In the genomic region with DNA sequence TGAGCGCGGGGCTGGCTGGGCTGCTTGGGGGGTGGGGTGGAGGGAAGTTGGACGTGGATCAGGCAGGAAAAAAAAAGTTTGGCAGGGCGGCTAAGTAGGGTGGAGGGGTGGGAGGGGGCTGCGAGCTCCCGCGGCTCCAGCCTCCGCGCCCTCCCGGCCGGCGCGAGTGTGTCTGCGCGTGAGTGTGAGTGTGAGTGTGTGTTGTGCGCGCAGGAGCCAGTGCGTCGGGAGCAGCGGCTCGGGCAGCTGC, we compare ENCODE assay signal across 7 cellular contexts. TPM values are rescaled to one million over a fixed set of nuclear protein-coding genes. Genes with fewer than 3 reads are reported as not detected.
DNase-seq lines count a peak whose midpoint lies in the region; ATAC-seq, FAIRE-seq and TF ChIP-seq lines count a peak whose summit lies in the region.

No MANE protein-coding gene starts in this region.

- no peaks in the 10 kb centered on the region for H3K27me3 ChIP-seq in ascending aorta
- H3K27me3 ChIP-seq in testis, result no peaks in the 10 kb centered on the region

- TF ChIP-seq EP300 in Ishikawa (IDR thresholded peaks at IDR 0.05; ENCODE audit: borderline replicate concordance), result no peak

- H3K36me3 ChIP-seq in ascending aorta (no peaks in the 10 kb centered on the region), kidney (ENCODE audit: control insufficient read depth in 1 of 2, insufficient read depth in 2 of 2, low read length in 2 of 2) (no peaks in the 10 kb centered on the region), testis (ENCODE audit: low read depth, missing control alignments) (no peaks in the 10 kb centered on the region)

- FAIRE-seq in kidney (lab: Jason Lieb, UNC), result no peak

- ATAC-seq in GM21576 (IDR thresholded peaks at IDR 0.05; ENCODE audit: unreplicated experiment) (no peak), GM18520 (IDR thresholded peaks at IDR 0.05; ENCODE audit: unreplicated experiment) (no peak)

- H3K9me3 ChIP-seq in ascending aorta (no peaks in the 10 kb centered on the region), kidney (ENCODE audit: control insufficient read depth in 1 of 2, low read length in 2 of 2) (no peaks in the 10 kb centered on the region), testis (no peaks in the 10 kb centered on the region)

- H3K4me1 ChIP-seq in ascending aorta (peaks cover 0 to 34% of the 10 kb centered on the region in 2 donors), kidney (ENCODE audit: control insufficient read depth in 1 of 2, insufficient read depth in 1 of 2, low read depth in 1 of 2, low read length in 2 of 2) (peaks cover 18 to 19% of the 10 kb centered on the region in 2 donors), testis (peaks cover 21% of the 10 kb centered on the region)

- TF ChIP-seq POLR2A in testis (IDR thresholded peaks at IDR 0.05), result no peak

- no peak for TF ChIP-seq RAD21 in Ishikawa (IDR thresholded peaks at IDR 0.05; ENCODE audit: low read depth)

- DNase-seq in ascending aorta (ENCODE audit: low spot score in 2 of 2), result no peak
- DNase-seq in kidney, result no peak
- DNase-seq in testis, result no peak
- DNase-seq in DMS 273 treated with DMSO at 0.1 percent for 48 hours (lab: John Stamatoyannopoulos, UW), result no peak

- intact Hi-C loops in ascending aorta (cut with DNase I), result loop anchor here (2.0 to 5.0 kb wide), 3 partner anchors 38 to 1265 kb away; no protein-coding TSS in a partner anchor
- intact Hi-C loops in kidney (cut with DNase I), result no loop called here
- intact Hi-C loops in testis (cut with DNase I; ENCODE audit: low total_unique reads), result no loop called here

- TF ChIP-seq CTCF in ascending aorta (IDR thresholded peaks at IDR 0.05), result no peak
- TF ChIP-seq CTCF in kidney (IDR thresholded peaks at IDR 0.05; ENCODE audit: borderline replicate concordance, extremely low read depth, insufficient read depth), result no peak
- no peak for TF ChIP-seq CTCF in testis (IDR thresholded peaks at IDR 0.05)

- H3K27ac ChIP-seq in ascending aorta (peak overlapping the region; percentile 99 to 100), kidney (ENCODE audit: low read depth in 2 of 2, low read length in 2 of 2) (peak overlapping the region; percentile 96 to 97), testis (peak overlapping the region; percentile 91 to 98)

- H3K4me3 ChIP-seq in ascending aorta (peak overlapping the region; percentile 92 to 96), kidney (ENCODE audit: low read length in 2 of 2) (peak overlapping the region; percentile 71 to 89), testis (peak overlapping the region; percentile 75 to 93)

- peak overlapping the region; percentile 89 to 91 for H3K9ac ChIP-seq in kidney (ENCODE audit: low read length in 2 of 2)

- 0 to 1% methylated on average over 15 to 21 of the region's 21 CpGs for WGBS in testis, 2 donors

TF ChIP-seq in Ishikawa, 13 proteins besides CTCF, POLR2A, EP300 and RAD21:
- TF ChIP-seq CEBPB (IDR thresholded peaks at IDR 0.05) (no peak; the same call in 1 of the 2 replicates), TEAD4 (IDR thresholded peaks at IDR 0.05) (0 out of 2 replicates have a peak, but pooled peaks have one; percentile 17), ZBTB7A (IDR thresholded peaks at IDR 0.05; ENCODE audit: low read depth) (no peak), NFIC (IDR thresholded peaks at IDR 0.05) (no peak), YY1 (IDR thresholded peaks at IDR 0.05; ENCODE audit: low read depth) (no peak), EGR1 (IDR thresholded peaks at IDR 0.05) (no peak), MAX (IDR thresholded peaks at IDR 0.05) (no peak)
- TF ChIP-seq, protein P1, sequence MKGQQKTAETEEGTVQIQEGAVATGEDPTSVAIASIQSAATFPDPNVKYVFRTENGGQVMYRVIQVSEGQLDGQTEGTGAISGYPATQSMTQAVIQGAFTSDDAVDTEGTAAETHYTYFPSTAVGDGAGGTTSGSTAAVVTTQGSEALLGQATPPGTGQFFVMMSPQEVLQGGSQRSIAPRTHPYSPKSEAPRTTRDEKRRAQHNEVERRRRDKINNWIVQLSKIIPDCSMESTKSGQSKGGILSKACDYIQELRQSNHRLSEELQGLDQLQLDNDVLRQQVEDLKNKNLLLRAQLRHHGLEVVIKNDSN (IDR thresholded peaks at IDR 0.05), result no peak

RNA-seq across cellular contexts. Expression of gene SMARCA2, which starts 2.0 kb away (rescaled TPM):
- total RNA-seq in ascending aorta (160 TPM), kidney (189 TPM), testis (100 to 1,000 TPM; 241 to 251 TPM)
- polyA plus RNA-seq in kidney (ENCODE audit: insufficient read depth, low read depth, low replicate concordance) (54.3 TPM), testis (ENCODE audit: insufficient read depth, low read depth, low replicate concordance) (176 TPM)
